In genomic region chr5:9187614-9188013, GRCh38 we compare ENCODE assay signal across 20 cellular contexts.
DNase-seq lines count a peak whose midpoint lies in the region; ATAC-seq, FAIRE-seq and TF ChIP-seq lines count a peak whose summit lies in the region.
"Had no signal": no experiment of that assay in that cellular context is flagged by ENCODE, and none has a peak within 500 bp of the region (broad histone marks: within the 10 kb centered on the region; RNA-seq: fewer than 3 reads in every experiment).

No MANE protein-coding gene starts in this region.

- peak overlapping the region; percentile 65 for H3K27ac Mint-ChIP-seq in osteocyte (ENCODE audit: unreplicated experiment)
- H3K27ac Mint-ChIP-seq: CD8-positive, alpha-beta memory T cell had no signal

- H3K36me3 Mint-ChIP-seq in osteocyte (ENCODE audit: unreplicated experiment): peaks cover 67% of the 10 kb centered on the region
- H3K36me3 Mint-ChIP-seq: CD8-positive, alpha-beta memory T cell had no signal

- no peaks in the 10 kb centered on the region for H3K27me3 Mint-ChIP-seq in osteocyte (ENCODE audit: unreplicated experiment)
- H3K27me3 Mint-ChIP-seq: CD8-positive, alpha-beta memory T cell had no signal

- H3K9ac ChIP-seq in Karpas-422 (ENCODE audit: low read length): no peak overlapping the region
- H3K9ac ChIP-seq: BLaER1 had no signal

- H3K4me3 Mint-ChIP-seq in osteocyte (ENCODE audit: unreplicated experiment): no peak overlapping the region
- H3K4me3 Mint-ChIP-seq: CD8-positive, alpha-beta memory T cell had no signal

- peaks cover 24% of the 10 kb centered on the region for H3K4me1 Mint-ChIP-seq in osteocyte (ENCODE audit: unreplicated experiment)
- H3K4me1 Mint-ChIP-seq: CD8-positive, alpha-beta memory T cell had no signal

- H3K4me3 ChIP-seq in Karpas-422 (ENCODE audit: low read length) (no peak overlapping the region), bronchial epithelial cell (ENCODE audit: low read depth, low read length) (no peak overlapping the region), dorsolateral prefrontal cortex (no peak overlapping the region)
- H3K4me3 ChIP-seq: BLaER1, MG63 had no signal

- peak; percentile 33 for DNase-seq in NCI-H82 (lab: John Stamatoyannopoulos, UW)
- no peak for DNase-seq in NCI-H82 treated with DMSO at 0.1 percent for 48 hours (lab: John Stamatoyannopoulos, UW; ENCODE audit: unreplicated experiment)
- peak; percentile 15 for DNase-seq in Karpas-422
- peak; percentile 4 for DNase-seq in bronchial epithelial cell (ENCODE audit: low read depth)
- no peak for DNase-seq in osteocyte (ENCODE audit: extremely low spot score, unreplicated experiment)
- DNase-seq in dorsolateral prefrontal cortex: no peak
- DNase-seq: CD8-positive, alpha-beta memory T cell; KG1; MG63; NCI-H1092 treated with DMSO at 0.1 percent for 48 hours; NCI-H1694; NCI-H2107; NCI-H69 had no signal

- H3K27me3 ChIP-seq in Karpas-422 (ENCODE audit: low read length) (no peaks in the 10 kb centered on the region), bronchial epithelial cell (ENCODE audit: control insufficient read depth, insufficient read depth, low read length) (no peaks in the 10 kb centered on the region), dorsolateral prefrontal cortex (no peaks in the 10 kb centered on the region)
- H3K27me3 ChIP-seq: BLaER1, MG63 had no signal

- H3K9me3 ChIP-seq in Karpas-422 (ENCODE audit: low read length): peaks cover 3% of the 10 kb centered on the region; the same call in 1 of the 2 replicates
- H3K9me3 ChIP-seq: BLaER1, MG63 had no signal

- no peak overlapping the region for H3K4me2 ChIP-seq in Karpas-422 (ENCODE audit: low read depth, low read length, poor library complexity, severe bottlenecking)
- H3K4me2 ChIP-seq: BLaER1 had no signal

- H3K36me3 ChIP-seq in Karpas-422 (ENCODE audit: insufficient read depth, low read length): no peaks in the 10 kb centered on the region
- H3K36me3 ChIP-seq in bronchial epithelial cell (ENCODE audit: control insufficient read depth, insufficient read depth, low read length): no peaks in the 10 kb centered on the region
- H3K36me3 ChIP-seq: BLaER1 had no signal

- H3K9me3 Mint-ChIP-seq in osteocyte (ENCODE audit: unreplicated experiment): no peaks in the 10 kb centered on the region

- no peak for FAIRE-seq in bronchial epithelial cell (lab: Jason Lieb, UNC)

- H3K9me2 ChIP-seq in Karpas-422 (replicated peaks; ENCODE audit: insufficient read depth, low read length): no peaks in the 10 kb centered on the region; the same call in 1 of the 2 replicates

- H3K4me1 ChIP-seq in Karpas-422 (ENCODE audit: low read length): no peaks in the 10 kb centered on the region
- H3K4me1 ChIP-seq: BLaER1 had no signal

- no peaks in the 10 kb centered on the region for H4K20me1 ChIP-seq in Karpas-422 (ENCODE audit: insufficient read depth, low read depth, low read length)
- H4K20me1 ChIP-seq: BLaER1 had no signal

- H2AFZ ChIP-seq in Karpas-422 (ENCODE audit: low read length): no peak overlapping the region

- no peak for ATAC-seq in GM21423 (IDR thresholded peaks at IDR 0.05; ENCODE audit: unreplicated experiment)
- ATAC-seq in HG03280 (IDR thresholded peaks at IDR 0.05; ENCODE audit: unreplicated experiment): no peak
- ATAC-seq: HCT116, Panc1, Right ventricle myocardium inferior had no signal

- H3K79me2 ChIP-seq in Karpas-422 (ENCODE audit: low read length): no peaks in the 10 kb centered on the region

- TF ChIP-seq CTCF in bronchial epithelial cell (IDR thresholded peaks at IDR 0.05; ENCODE audit: insufficient read depth, low read length, severe bottlenecking) (no peak), osteocyte (IDR thresholded peaks at IDR 0.05) (no peak), dorsolateral prefrontal cortex (IDR thresholded peaks at IDR 0.05 in 54 of 56, conservative IDR thresholded peaks at IDR 0.05 in 2 of 56; ENCODE audit: low read depth in 1 of 56, partially characterized antibody in 56 of 56) (no peak)

- H3K27ac ChIP-seq in Karpas-422 (ENCODE audit: low read length) (no peak overlapping the region), dorsolateral prefrontal cortex (no peak overlapping the region)
- H3K27ac ChIP-seq: 22Rv1, BLaER1 had no signal

- intact Hi-C loops in dorsolateral prefrontal cortex (cut with DNase I): no loop called here

Comparison
In these comparisons a context has a peak if more than half of its experiments do, and no peak if none do; other contexts are left out.
1. DNase-seq: peak in NCI-H82 (single experiment), Karpas-422 (single experiment) and bronchial epithelial cell (single experiment); none in NCI-H82 treated with DMSO at 0.1 percent for 48 hours (single experiment), osteocyte (single experiment) and dorsolateral prefrontal cortex (0 of 10).